ENCODE assay signal across 8 cellular contexts in the genomic region with DNA sequence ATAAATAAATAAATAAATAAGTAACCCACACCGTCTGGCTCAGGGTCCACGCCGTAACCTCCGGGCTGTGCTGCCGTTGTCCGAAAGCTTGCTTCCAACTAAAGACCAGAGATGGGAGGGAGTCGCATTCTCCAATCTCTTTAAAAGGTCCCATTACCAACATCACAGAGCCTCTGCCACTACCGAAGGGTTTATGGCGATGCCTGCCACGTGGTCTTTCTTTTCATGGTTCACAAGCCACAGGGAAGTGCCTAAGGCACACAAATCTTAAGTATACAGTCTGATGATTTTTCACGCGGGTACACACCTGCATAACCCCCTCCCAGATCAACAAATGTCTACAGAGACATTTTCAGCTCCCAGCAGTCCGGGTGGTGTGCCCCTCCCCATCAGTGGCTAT. TPM values are rescaled to one million over a fixed set of nuclear protein-coding genes. Genes with fewer than 3 reads are reported as not detected.
DNase-seq lines count a peak whose midpoint lies in the region; ATAC-seq and TF ChIP-seq lines count a peak whose summit lies in the region.

No MANE protein-coding gene starts in this region.

- H3K27ac ChIP-seq in Karpas-422 (ENCODE audit: low read length) (peak overlapping the region; percentile 77), mucosa of rectum (ENCODE audit: low read depth in 2 of 2, low read length in 2 of 2) (peak overlapping the region in 1 of 2 donors; percentile 43)

- H3K4me3 ChIP-seq in Karpas-422 (ENCODE audit: low read length): peak overlapping the region; percentile 86
- peak overlapping the region; percentile 66 to 84 for H3K4me3 ChIP-seq in mucosa of rectum (ENCODE audit: low read length in 2 of 2)

- H3K79me2 ChIP-seq in Karpas-422 (ENCODE audit: low read length): peaks cover 55% of the 10 kb centered on the region

- H3K9ac ChIP-seq in Karpas-422 (ENCODE audit: low read length): peak overlapping the region; percentile 86
- H3K9ac ChIP-seq in mucosa of rectum (ENCODE audit: low read depth in 1 of 2, low read length in 2 of 2): peak overlapping the region in 1 of 2 donors; percentile 26

- CTCF ChIA-PET in MCF 10A (lab: Yijun Ruan, JAX): interaction anchor here (0.8 to 1.7 kb wide), 7 partner anchors 22 to 122 kb away, joined by 3 to 5 read pairs (median 4); no protein-coding TSS in a partner anchor

- BruUV-seq in MCF 10A (replicated peaks; lab: Mats Ljungman, UMichigan): no TSS peak

- H3K27me3 Mint-ChIP-seq in MCF 10A (ENCODE audit: insufficient read depth, unreplicated experiment): no peaks in the 10 kb centered on the region

- POLR2A ChIA-PET in MCF 10A (lab: Yijun Ruan, JAX): interaction anchor here (0.6 to 2.5 kb wide), 13 partner anchors 12 to 136 kb away, joined by 3 to 9 read pairs (median 5); no protein-coding TSS in a partner anchor

- peaks cover 14% of the 10 kb centered on the region for H3K36me3 Mint-ChIP-seq in MCF 10A (ENCODE audit: insufficient read depth, unreplicated experiment)

- intact Hi-C loops in MCF 10A (cut with micrococcal nuclease): no loop called here

- no peaks in the 10 kb centered on the region for H3K9me3 ChIP-seq in Karpas-422 (ENCODE audit: low read length)
- no peaks in the 10 kb centered on the region for H3K9me3 ChIP-seq in mucosa of rectum (ENCODE audit: control insufficient read depth in 2 of 2, low read length in 2 of 2)

- H3K36me3 ChIP-seq in Karpas-422 (ENCODE audit: insufficient read depth, low read length): peaks cover 24% of the 10 kb centered on the region
- peaks cover 0 to 3% of the 10 kb centered on the region in 2 donors for H3K36me3 ChIP-seq in mucosa of rectum (ENCODE audit: control insufficient read depth in 2 of 2, insufficient read depth in 2 of 2, low read length in 2 of 2)

- H3K4me1 ChIP-seq in Karpas-422 (ENCODE audit: low read length) (peaks cover 29% of the 10 kb centered on the region), mucosa of rectum (ENCODE audit: control insufficient read depth in 2 of 2, insufficient read depth in 2 of 2, low read length in 2 of 2) (peaks cover 6 to 25% of the 10 kb centered on the region in 2 donors)

- H3K4me2 ChIP-seq in Karpas-422 (ENCODE audit: low read depth, low read length, poor library complexity, severe bottlenecking): peak overlapping the region; percentile 71

- H3K9me2 ChIP-seq in Karpas-422 (replicated peaks; ENCODE audit: insufficient read depth, low read length): no peaks in the 10 kb centered on the region

- no peak for TF ChIP-seq CTCF in MCF 10A (IDR thresholded peaks at IDR 0.05; ENCODE audit: unreplicated experiment)

- ATAC-seq in HG03280 (IDR thresholded peaks at IDR 0.05; ENCODE audit: unreplicated experiment): no peak

- H3K4me1 Mint-ChIP-seq in MCF 10A (ENCODE audit: insufficient read depth, unreplicated experiment): peaks cover 25% of the 10 kb centered on the region

- no peak overlapping the region for H2AFZ ChIP-seq in Karpas-422 (ENCODE audit: low read length)

- peak overlapping the region; percentile 90 for H3K4me3 Mint-ChIP-seq in MCF 10A (ENCODE audit: unreplicated experiment)

- H3K27ac Mint-ChIP-seq in MCF 10A (ENCODE audit: low read depth, unreplicated experiment): peak overlapping the region; percentile 42

- peaks cover 5% of the 10 kb centered on the region; the same call in 1 of the 2 replicates for H4K20me1 ChIP-seq in Karpas-422 (ENCODE audit: insufficient read depth, low read depth, low read length)

- no peaks in the 10 kb centered on the region for H3K9me3 Mint-ChIP-seq in MCF 10A (ENCODE audit: unreplicated experiment)

- H3K27me3 ChIP-seq in Karpas-422 (ENCODE audit: low read length): no peaks in the 10 kb centered on the region
- H3K27me3 ChIP-seq in mucosa of rectum (ENCODE audit: control insufficient read depth in 2 of 2, insufficient read depth in 2 of 2, low read length in 2 of 2): no peaks in the 10 kb centered on the region

- peak; percentile 28 for DNase-seq in COLO668 (lab: John Stamatoyannopoulos, UW; ENCODE audit: unreplicated experiment)
- peak; percentile 61 for DNase-seq in Karpas-422
- peak; percentile 51 for DNase-seq in MCF 10A (ENCODE audit: unreplicated experiment)
- no peak for DNase-seq in ecto neural progenitor cell (ENCODE audit: low spot score)
- no peak for DNase-seq in NK-92 treated with Interleukin-12 subunit alpha and Interleukin-12 subunit beta, amount 100 ng/mL, for 24 hours (lab: John Stamatoyannopoulos, UW)
- DNase-seq in hepatic stellate cell (ENCODE audit: low spot score): no peak

RNA-seq across cellular contexts. Expression of a gene that starts 1.4 kb away (rescaled TPM):
- total RNA-seq in Karpas-422 (2014; rRNA removed; shearing (Covaris generic); ENCODE audit: low replicate concordance): 162 and 215 TPM in 2 replicates
- total RNA-seq in MCF 10A (2022): 151 and 269 TPM in 2 replicates

RNA-seq across cellular contexts. Expression of a gene that starts 31.8 kb away (rescaled TPM):
- total RNA-seq in Karpas-422 (2014; rRNA removed; shearing (Covaris generic); ENCODE audit: low replicate concordance): 25.6 and 35.4 TPM in 2 replicates
- total RNA-seq in MCF 10A (2022): 38.4 and 41.9 TPM in 2 replicates

Comparison
In these comparisons a context has a peak if more than half of its experiments do, and no peak if none do; other contexts are left out.
1. DNase-seq: peak in COLO668 (single experiment), Karpas-422 (single experiment) and MCF 10A (single experiment); none in ecto neural progenitor cell (single experiment), NK-92 treated with Interleukin-12 subunit alpha and Interleukin-12 subunit beta, amount 100 ng/mL, for 24 hours (single experiment) and hepatic stellate cell (single experiment).